In genomic region chr2:237704476-237705224, GRCh38 we compare ENCODE assay signal across 8 cellular contexts.
DNase-seq lines count a peak whose midpoint lies in the region; ATAC-seq and TF ChIP-seq lines count a peak whose summit lies in the region.

No MANE protein-coding gene starts in this region.

- no peaks in the 10 kb centered on the region for H3K9me3 Mint-ChIP-seq in HFFc6

- DNase-seq in A673 (ENCODE audit: low spot score) (peak; percentile 56), HFFc6 (peak; percentile 38), ascending aorta (ENCODE audit: low spot score in 2 of 2) (peak in 1 of 2 donors; percentile 84), lower lobe of right lung (no peak), cerebellar nuclear complex (lab: John Stamatoyannopoulos, UW) (no peak), G401 (ENCODE audit: low spot score) (no peak)

- in situ Hi-C loops in G401 (cut with HindIII; ENCODE audit: low sequenced_read_pairs): no loop called here

- peak overlapping the region; percentile 53 for H3K4me3 Mint-ChIP-seq in HFFc6

- no peak for ATAC-seq in lower lobe of right lung
- no peak for ATAC-seq in HG03571 (IDR thresholded peaks at IDR 0.05; ENCODE audit: unreplicated experiment)
- no peak for ATAC-seq in HG02852 (IDR thresholded peaks at IDR 0.05; ENCODE audit: unreplicated experiment)

- no peaks in the 10 kb centered on the region for H3K27me3 ChIP-seq in A673 (replicated peaks; ENCODE audit: insufficient read depth, low read depth, low read length, poor library complexity)
- H3K27me3 ChIP-seq in ascending aorta: no peaks in the 10 kb centered on the region
- H3K27me3 ChIP-seq in lower lobe of right lung (ENCODE audit: low read depth): no peaks in the 10 kb centered on the region

- intact Hi-C loops in A673 (cut with micrococcal nuclease; ENCODE audit: unreplicated experiment) (no loop called here), ascending aorta (cut with DNase I) (loop anchor here (5.0 kb wide), 1 partner anchor 42 kb away; no protein-coding TSS in a partner anchor), lower lobe of right lung (cut with DNase I) (no loop called here)

- H3K27me3 Mint-ChIP-seq in HFFc6 (ENCODE audit: insufficient read depth): peaks cover 10% of the 10 kb centered on the region

- H3K36me3 Mint-ChIP-seq in HFFc6 (ENCODE audit: low read depth): 0 out of 2 replicates have a peak, but pooled peaks cover 5% of the 10 kb centered on the region

- CTCF ChIA-PET in A673 (lab: Charles Lee): no interaction called here

- TF ChIP-seq CTCF in A673 (conservative IDR thresholded peaks at IDR 0.05; ENCODE audit: low read depth, low read length) (no peak), HFFc6 (IDR thresholded peaks at IDR 0.05) (no peak), ascending aorta (IDR thresholded peaks at IDR 0.05) (no peak), lower lobe of right lung (IDR thresholded peaks at IDR 0.05) (no peak)

- no TSS peak for BruUV-seq in A673 (replicated peaks; lab: Mats Ljungman, UMichigan)

- POLR2A ChIA-PET in A673 (lab: Charles Lee; ENCODE audit: low non-redundant PET): interaction anchor here (0.7 kb wide), 1 partner anchor 577 kb away, joined by 3 read pairs; no protein-coding TSS in a partner anchor

- H3K4me3 ChIP-seq in A673 (ENCODE audit: low read depth, low read length, poor library complexity, severe bottlenecking) (no peak overlapping the region), ascending aorta (peak overlapping the region in 1 of 2 donors; percentile 35), lower lobe of right lung (peak overlapping the region; percentile 14)

- H3K27ac ChIP-seq in A673 (ENCODE audit: low read depth, low read length, poor library complexity, severe bottlenecking): no peak overlapping the region
- peak overlapping the region; percentile 97 to 99 for H3K27ac ChIP-seq in ascending aorta
- H3K27ac ChIP-seq in lower lobe of right lung: peak overlapping the region; percentile 83

- H3K27ac Mint-ChIP-seq in HFFc6: peak overlapping the region; percentile 96

- no peaks in the 10 kb centered on the region for H3K9me3 ChIP-seq in A673 (ENCODE audit: low read depth, low read length, poor library complexity, severe bottlenecking)
- H3K9me3 ChIP-seq in ascending aorta: no peaks in the 10 kb centered on the region
- H3K9me3 ChIP-seq in lower lobe of right lung: no peaks in the 10 kb centered on the region

- H3K4me1 ChIP-seq in A673 (ENCODE audit: insufficient read depth, low read length, poor library complexity, severe bottlenecking) (peaks cover 44% of the 10 kb centered on the region), ascending aorta (peaks cover 61 to 80% of the 10 kb centered on the region in 2 donors), lower lobe of right lung (peaks cover 98% of the 10 kb centered on the region)

- H3K36me3 ChIP-seq in A673 (ENCODE audit: insufficient read depth, low read length, poor library complexity, severe bottlenecking) (no peaks in the 10 kb centered on the region), ascending aorta (peaks cover 12 to 14% of the 10 kb centered on the region in 2 donors), lower lobe of right lung (peaks cover 16% of the 10 kb centered on the region)

- peaks cover 63% of the 10 kb centered on the region for H3K4me1 Mint-ChIP-seq in HFFc6 (ENCODE audit: low read depth)

Comparison
In these comparisons a context has a peak if more than half of its experiments do, and no peak if none do; other contexts are left out.
1. DNase-seq: peak in A673 (single experiment) and HFFc6 (single experiment); none in lower lobe of right lung (single experiment), cerebellar nuclear complex (0 of 2) and G401 (single experiment).